8 cellular contexts compared by ENCODE assay signal in the genomic region with DNA sequence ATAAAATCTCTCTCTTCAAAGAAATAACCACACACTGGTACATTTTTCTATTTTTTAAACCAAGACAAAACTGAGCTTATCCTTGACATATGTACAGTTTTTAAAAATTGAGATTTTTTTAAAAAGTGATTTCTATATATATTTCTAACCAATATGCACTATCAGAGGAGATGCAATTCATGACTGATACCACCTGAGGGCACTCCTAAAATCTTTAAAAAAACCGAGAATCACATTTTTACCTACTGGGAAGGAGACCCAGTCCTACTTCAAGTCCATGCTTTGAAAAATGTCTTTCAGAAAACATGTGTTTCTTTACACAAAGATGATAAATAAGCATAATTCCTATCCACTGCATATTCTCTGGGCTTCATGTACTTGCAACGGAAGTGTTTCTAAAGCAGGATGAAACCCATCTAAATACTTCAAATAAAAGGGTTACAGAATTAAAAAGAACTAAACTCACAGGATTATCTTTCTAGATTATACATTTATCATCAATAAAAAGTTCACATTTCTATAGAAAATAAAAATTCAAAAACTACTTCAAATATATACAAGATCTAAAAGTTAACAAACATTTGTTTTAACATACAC.
DNase-seq lines count a peak whose midpoint lies in the region; ATAC-seq and TF ChIP-seq lines count a peak whose summit lies in the region.

No MANE protein-coding gene starts in this region.

- H2AFZ ChIP-seq in SU-DHL-6 (ENCODE audit: low read depth, low read length, severe bottlenecking) = no peak overlapping the region

- H3K36me3 ChIP-seq in BE2C = peaks cover 22% of the 10 kb centered on the region
- no peaks in the 10 kb centered on the region for H3K36me3 ChIP-seq in SU-DHL-6 (ENCODE audit: low read length)
- H3K36me3 ChIP-seq in thyroid gland = no peaks in the 10 kb centered on the region

- H3K9me2 ChIP-seq in SU-DHL-6 (replicated peaks; ENCODE audit: insufficient read depth, low read length) = no peaks in the 10 kb centered on the region

- peaks cover 2% of the 10 kb centered on the region; the same call in 1 of the 2 replicates for H3K27me3 Mint-ChIP-seq in HFFc6 (ENCODE audit: insufficient read depth)
- H3K27me3 Mint-ChIP-seq in activated naive CD4-positive, alpha-beta T cell treated with anti-CD3 and anti-CD28 coated beads for 36 hours (ENCODE audit: low read depth) = peaks cover 2% of the 10 kb centered on the region

- H3K4me1 Mint-ChIP-seq in HFFc6 (ENCODE audit: low read depth) = peaks cover 5% of the 10 kb centered on the region
- H3K4me1 Mint-ChIP-seq in activated naive CD4-positive, alpha-beta T cell treated with anti-CD3 and anti-CD28 coated beads for 36 hours (ENCODE audit: low read depth) = no peaks in the 10 kb centered on the region

- DNase-seq in BE2C (no peak), HFFc6 (peak; percentile 19), left cardiac atrium (no peak), thyroid gland (no peak)
- DNase-seq in activated naive CD4-positive, alpha-beta T cell treated with anti-CD3 and anti-CD28 coated beads for 36 hours = no peak

- no peak overlapping the region for H3K4me3 Mint-ChIP-seq in HFFc6
- H3K4me3 Mint-ChIP-seq in activated naive CD4-positive, alpha-beta T cell treated with anti-CD3 and anti-CD28 coated beads for 36 hours = no peak overlapping the region

- ATAC-seq in left cardiac atrium (peak; percentile 44 to 47), GM18517 (IDR thresholded peaks at IDR 0.05; ENCODE audit: unreplicated experiment) (no peak), HG03135 (IDR thresholded peaks at IDR 0.05; ENCODE audit: unreplicated experiment) (no peak)

- intact Hi-C loops in left cardiac atrium (cut with DNase I) (loop anchor here (5.0 to 10.0 kb wide), 2 partner anchors 218 to 220 kb away; a partner anchor contains a TSS), thyroid gland (cut with DNase I) (no loop called here)
- intact Hi-C loops in activated naive CD4-positive, alpha-beta T cell treated with anti-CD3 and anti-CD28 coated beads for 36 hours (cut with micrococcal nuclease) = loop anchor here (1.0 to 5.0 kb wide), 6 partner anchors 79 to 422 kb away; no protein-coding TSS in a partner anchor

- H3K4me2 ChIP-seq in SU-DHL-6 (ENCODE audit: low read depth, low read length, poor library complexity, severe bottlenecking) = no peak overlapping the region

- H3K27ac ChIP-seq in SU-DHL-6 (ENCODE audit: low read depth, low read length) (no peak overlapping the region), thyroid gland (no peak overlapping the region)

- peaks cover 19% of the 10 kb centered on the region for H3K36me3 Mint-ChIP-seq in HFFc6 (ENCODE audit: low read depth)
- no peaks in the 10 kb centered on the region for H3K36me3 Mint-ChIP-seq in activated naive CD4-positive, alpha-beta T cell treated with anti-CD3 and anti-CD28 coated beads for 36 hours (ENCODE audit: low read depth)

- H3K9me3 ChIP-seq in BE2C = 0 out of 2 replicates have a peak, but pooled peaks cover 3% of the 10 kb centered on the region
- H3K9me3 ChIP-seq in SU-DHL-6 (ENCODE audit: insufficient read depth, low read length) = 0 out of 2 replicates have a peak, but pooled peaks cover 3% of the 10 kb centered on the region
- no peaks in the 10 kb centered on the region for H3K9me3 ChIP-seq in thyroid gland

- TF ChIP-seq CTCF in BE2C (IDR thresholded peaks at IDR 0.05; ENCODE audit: low read depth, low read length) (peak; percentile 64), HFFc6 (IDR thresholded peaks at IDR 0.05) (peak; percentile 79), SU-DHL-6 (IDR thresholded peaks at IDR 0.05; ENCODE audit: insufficient read depth, low read length, poor library complexity, severe bottlenecking) (peak; percentile 58), thyroid gland (IDR thresholded peaks at IDR 0.05) (peak; percentile 17 to 74 (median 55))

- WGBS in thyroid gland, 2 donors = 48% methylated on average over 2 of the region's 2 CpGs

- no peaks in the 10 kb centered on the region for H3K79me2 ChIP-seq in SU-DHL-6 (ENCODE audit: insufficient read depth, low read length)

- no peak for TF ChIP-seq POLR2A in thyroid gland (IDR thresholded peaks at IDR 0.05)

- H3K27me3 ChIP-seq in BE2C (no peaks in the 10 kb centered on the region), SU-DHL-6 (ENCODE audit: low read length) (no peaks in the 10 kb centered on the region), thyroid gland (no peaks in the 10 kb centered on the region)

- H3K4me1 ChIP-seq in BE2C = no peaks in the 10 kb centered on the region
- H3K4me1 ChIP-seq in thyroid gland = no peaks in the 10 kb centered on the region

- no peak overlapping the region for H3K9ac ChIP-seq in SU-DHL-6 (ENCODE audit: low read length)

- no peaks in the 10 kb centered on the region for H4K20me1 ChIP-seq in SU-DHL-6 (ENCODE audit: low read depth, low read length)

- CTCF ChIA-PET in activated naive CD4-positive, alpha-beta T cell treated with anti-CD3 and anti-CD28 coated beads for 36 hours (lab: Charles Lee) = interaction anchor here (0.7 to 2.2 kb wide), 7 partner anchors 10 to 474 kb away, joined by 3 to 9 read pairs (median 4); a partner anchor contains a TSS

- no peaks in the 10 kb centered on the region for H3K9me3 Mint-ChIP-seq in HFFc6
- no peaks in the 10 kb centered on the region for H3K9me3 Mint-ChIP-seq in activated naive CD4-positive, alpha-beta T cell treated with anti-CD3 and anti-CD28 coated beads for 36 hours

- H3K4me3 ChIP-seq in BE2C (ENCODE audit: low read depth, low read length) (no peak overlapping the region), SU-DHL-6 (ENCODE audit: insufficient read depth, low read length, poor library complexity, severe bottlenecking) (no peak overlapping the region), thyroid gland (replicated peaks in 1 of 3) (no peak overlapping the region)

- H3K27ac Mint-ChIP-seq in HFFc6 = no peak overlapping the region
- H3K27ac Mint-ChIP-seq in activated naive CD4-positive, alpha-beta T cell treated with anti-CD3 and anti-CD28 coated beads for 36 hours = no peak overlapping the region

- H3F3A ChIP-seq in SU-DHL-6 (ENCODE audit: insufficient read depth) = no peaks in the 10 kb centered on the region

Comparison
In these comparisons a context has a peak if more than half of its experiments do, and no peak if none do; other contexts are left out.
1. ATAC-seq: peak in left cardiac atrium (2 of 2); none in GM18517 (single experiment) and HG03135 (single experiment).
2. Peak in every context shown above with its lines, with median percentiles within 50 percentile points of each other: CTCF ChIP-seq.